In genomic region chr4:136457577-136457976, GRCh38 we compare ENCODE assay signal across 33 cellular contexts.
"Had no signal": no experiment of that assay in that cellular context is flagged by ENCODE, and none has a peak within 500 bp of the region (broad histone marks: within the 10 kb centered on the region; RNA-seq: fewer than 3 reads in every experiment).

No MANE protein-coding gene starts in this region.

- H3K9me3 ChIP-seq: body of pancreas had no signal

- H3K27me3 ChIP-seq: body of pancreas, cardiac muscle cell had no signal

- H3K36me3 Mint-ChIP-seq: activated CD4-positive, alpha-beta memory T cell treated with anti-CD3 and anti-CD28 coated beads for 36 hours; activated naive CD4-positive, alpha-beta T cell treated with anti-CD3 and anti-CD28 coated beads, Interleukin-2, amount 10 ng/mL, durations not matched to agents 7 days and 5 days; activated naive CD4-positive, alpha-beta T cell treated with anti-CD3 and anti-CD28 coated beads, Interleukin-2, amount 50 U/mL, for 24 hours; activated naive CD8-positive, alpha-beta T cell; activated naive CD8-positive, alpha-beta T cell treated with anti-CD3 and anti-CD28 coated beads, Interleukin-2, amount 10 ng/mL, durations not matched to agents 7 days and 5 days had no signal

- H3K27ac Mint-ChIP-seq: activated B cell treated with CpG ODN at 0.5 μM for 24 hours; activated CD4-positive, alpha-beta memory T cell treated with anti-CD3 and anti-CD28 coated beads for 36 hours; activated CD4-positive, alpha-beta T cell treated with anti-CD3 and anti-CD28 coated beads, Interleukin-2, amount 10 ng/mL, durations not matched to agents 24 days and 14 days; activated CD8-positive, alpha-beta T cell treated with anti-CD3 and anti-CD28 coated beads for 36 hours; activated naive CD4-positive, alpha-beta T cell treated with anti-CD3 and anti-CD28 coated beads, Interleukin-2, amount 10 ng/mL, durations not matched to agents 7 days and 5 days; activated naive CD4-positive, alpha-beta T cell treated with anti-CD3 and anti-CD28 coated beads, Interleukin-2, amount 50 U/mL, for 24 hours; activated naive CD8-positive, alpha-beta T cell; activated naive CD8-positive, alpha-beta T cell treated with anti-CD3 and anti-CD28 coated beads, Interleukin-2, amount 10 ng/mL, durations not matched to agents 7 days and 5 days; activated naive CD8-positive, alpha-beta T cell treated with anti-CD3 and anti-CD28 coated beads, Interleukin-2, amount 50 U/mL, for 24 hours; activated T-cell treated with anti-CD3 and anti-CD28 coated beads, Interleukin-2, amount 50 U/mL, for 24 hours; activated T-helper 2 cell treated with anti-CD3 and anti-CD28 coated beads, Interferon-gamma antibody, Interleukin-2, Interleukin-4, amounts not matched to agents 10 μg/mL and 5 μg/mL and 100 μg/mL, durations not matched to agents 14 hours and 24 hours and 36 hours; T-helper 1 cell treated with Interleukin-12 subunit alpha and Interleukin-12 subunit beta and Interleukin-4 antibody, amounts not matched to agents 30 μg/mL and 1 μg/mL, for 36 hours; T-helper 2 cell treated with Interferon-gamma antibody and Interleukin-4, amounts not matched to agents 5 μg/mL and 100 μg/mL, for 36 hours had no signal

- H3K4me3 ChIP-seq: body of pancreas, cardiac muscle cell had no signal

- H3K4me1 ChIP-seq: body of pancreas had no signal

- H3K4me1 Mint-ChIP-seq: activated B cell treated with CpG ODN at 0.5 μM for 24 hours; activated CD4-positive, alpha-beta T cell treated with anti-CD3 and anti-CD28 coated beads, Interleukin-2, amount 10 ng/mL, durations not matched to agents 24 days and 14 days; activated naive CD4-positive, alpha-beta T cell treated with anti-CD3 and anti-CD28 coated beads, Interleukin-2, amount 10 ng/mL, durations not matched to agents 7 days and 5 days; activated naive CD4-positive, alpha-beta T cell treated with anti-CD3 and anti-CD28 coated beads, Interleukin-2, amount 50 U/mL, for 24 hours; activated naive CD8-positive, alpha-beta T cell treated with anti-CD3 and anti-CD28 coated beads, Interleukin-2, amount 10 ng/mL, durations not matched to agents 7 days and 5 days; activated naive CD8-positive, alpha-beta T cell treated with anti-CD3 and anti-CD28 coated beads, Interleukin-2, amount 50 U/mL, for 24 hours; central memory CD8-positive, alpha-beta T cell had no signal

- DNase-seq: activated B cell treated with CpG ODN at 0.5 μM for 24 hours; activated CD4-positive, alpha-beta memory T cell treated with anti-CD3 and anti-CD28 coated beads for 36 hours; activated CD4-positive, alpha-beta T cell treated with anti-CD3 and anti-CD28 coated beads for 4 hours; activated CD4-positive, alpha-beta T cell treated with anti-CD3 and anti-CD28 coated beads, Interleukin-2, amount 10 ng/mL, durations not matched to agents 24 days and 14 days; activated CD4-positive, alpha-beta T cell treated with anti-CD3 and anti-CD28 coated beads, Interleukin-2, amount 50 U/mL, for 1 hour; activated CD4-positive, alpha-beta T cell treated with anti-CD3 and anti-CD28 coated beads, Interleukin-2, amount 50 U/mL, for 4 hours; activated CD4-positive, CD25-positive, alpha-beta regulatory T cell treated with anti-CD3 and anti-CD28 coated beads, Interleukin-2, amount 50 U/mL, for 72 hours; activated CD8-positive, alpha-beta memory T cell treated with anti-CD3 and anti-CD28 coated beads, Interleukin-2, amount 50 U/mL, for 48 hours; activated CD8-positive, alpha-beta T cell treated with anti-CD3 and anti-CD28 coated beads for 36 hours; activated effector memory CD4-positive, alpha-beta T cell treated with Interleukin-2 at 50 U/mL for 16 hours; activated gamma-delta T cell; activated naive CD4-positive, alpha-beta T cell treated with Interleukin-2 at 50 U/mL for 16 hours; activated naive CD8-positive, alpha-beta T cell treated with anti-CD3 and anti-CD28 coated beads, Interleukin-2, amount 10 ng/mL, durations not matched to agents 7 days and 5 days; activated naive CD8-positive, alpha-beta T cell treated with anti-CD3 and anti-CD28 coated beads, Interleukin-2, amount 50 U/mL, for 24 hours; activated T-cell treated with anti-CD3 and anti-CD28 coated beads, Interleukin-2, amount 50 U/mL, for 24 hours; activated T-cell treated with anti-CD3 and anti-CD28 coated beads, Interleukin-2, amount 50 U/mL, for 48 hours; amygdala; anterior cingulate cortex; body of pancreas; caudate nucleus; cerebellar nuclear complex; T-helper 1 cell; T-helper 2 cell; T-helper 9 cell had no signal

- H3K4me3 Mint-ChIP-seq: activated B cell treated with CpG ODN at 0.5 μM for 24 hours; activated CD4-positive, alpha-beta memory T cell treated with anti-CD3 and anti-CD28 coated beads for 36 hours; activated CD4-positive, alpha-beta T cell treated with anti-CD3 and anti-CD28 coated beads, Interleukin-2, amount 10 ng/mL, durations not matched to agents 24 days and 14 days; activated CD8-positive, alpha-beta T cell treated with anti-CD3 and anti-CD28 coated beads for 36 hours; activated naive CD4-positive, alpha-beta T cell treated with anti-CD3 and anti-CD28 coated beads, Interleukin-2, amount 10 ng/mL, durations not matched to agents 7 days and 5 days; activated naive CD4-positive, alpha-beta T cell treated with anti-CD3 and anti-CD28 coated beads, Interleukin-2, amount 50 U/mL, for 24 hours; activated naive CD8-positive, alpha-beta T cell; activated naive CD8-positive, alpha-beta T cell treated with anti-CD3 and anti-CD28 coated beads, Interleukin-2, amount 10 ng/mL, durations not matched to agents 7 days and 5 days; activated naive CD8-positive, alpha-beta T cell treated with anti-CD3 and anti-CD28 coated beads, Interleukin-2, amount 50 U/mL, for 24 hours; activated T-cell treated with anti-CD3 and anti-CD28 coated beads, Interleukin-2, amount 50 U/mL, for 24 hours; central memory CD8-positive, alpha-beta T cell; T-helper 1 cell treated with Interleukin-12 subunit alpha and Interleukin-12 subunit beta and Interleukin-4 antibody, amounts not matched to agents 30 μg/mL and 1 μg/mL, for 36 hours; T-helper 2 cell treated with Interferon-gamma antibody and Interleukin-4, amounts not matched to agents 5 μg/mL and 100 μg/mL, for 36 hours had no signal

- ATAC-seq: activated CD8-positive, alpha-beta T cell treated with anti-CD3 and anti-CD28 coated beads for 36 hours; activated naive CD8-positive, alpha-beta T cell treated with anti-CD3 and anti-CD28 coated beads, Interleukin-2, amount 50 U/mL, for 24 hours; body of pancreas had no signal

- H3K27ac ChIP-seq: body of pancreas, cardiac muscle cell, VCaP had no signal

- H3K9me3 Mint-ChIP-seq: activated CD4-positive, alpha-beta T cell treated with anti-CD3 and anti-CD28 coated beads, Interleukin-2, amount 10 ng/mL, durations not matched to agents 24 days and 14 days; activated CD8-positive, alpha-beta T cell treated with anti-CD3 and anti-CD28 coated beads for 36 hours; activated naive CD4-positive, alpha-beta T cell treated with anti-CD3 and anti-CD28 coated beads, Interleukin-2, amount 10 ng/mL, durations not matched to agents 7 days and 5 days; activated naive CD8-positive, alpha-beta T cell treated with anti-CD3 and anti-CD28 coated beads, Interleukin-2, amount 50 U/mL, for 24 hours; activated T-helper 2 cell treated with anti-CD3 and anti-CD28 coated beads, Interferon-gamma antibody, Interleukin-2, Interleukin-4, amounts not matched to agents 10 μg/mL and 5 μg/mL and 100 μg/mL, durations not matched to agents 14 hours and 24 hours and 36 hours; central memory CD8-positive, alpha-beta T cell had no signal

- H3K36me3 ChIP-seq: cardiac muscle cell had no signal
